In the genomic region with DNA sequence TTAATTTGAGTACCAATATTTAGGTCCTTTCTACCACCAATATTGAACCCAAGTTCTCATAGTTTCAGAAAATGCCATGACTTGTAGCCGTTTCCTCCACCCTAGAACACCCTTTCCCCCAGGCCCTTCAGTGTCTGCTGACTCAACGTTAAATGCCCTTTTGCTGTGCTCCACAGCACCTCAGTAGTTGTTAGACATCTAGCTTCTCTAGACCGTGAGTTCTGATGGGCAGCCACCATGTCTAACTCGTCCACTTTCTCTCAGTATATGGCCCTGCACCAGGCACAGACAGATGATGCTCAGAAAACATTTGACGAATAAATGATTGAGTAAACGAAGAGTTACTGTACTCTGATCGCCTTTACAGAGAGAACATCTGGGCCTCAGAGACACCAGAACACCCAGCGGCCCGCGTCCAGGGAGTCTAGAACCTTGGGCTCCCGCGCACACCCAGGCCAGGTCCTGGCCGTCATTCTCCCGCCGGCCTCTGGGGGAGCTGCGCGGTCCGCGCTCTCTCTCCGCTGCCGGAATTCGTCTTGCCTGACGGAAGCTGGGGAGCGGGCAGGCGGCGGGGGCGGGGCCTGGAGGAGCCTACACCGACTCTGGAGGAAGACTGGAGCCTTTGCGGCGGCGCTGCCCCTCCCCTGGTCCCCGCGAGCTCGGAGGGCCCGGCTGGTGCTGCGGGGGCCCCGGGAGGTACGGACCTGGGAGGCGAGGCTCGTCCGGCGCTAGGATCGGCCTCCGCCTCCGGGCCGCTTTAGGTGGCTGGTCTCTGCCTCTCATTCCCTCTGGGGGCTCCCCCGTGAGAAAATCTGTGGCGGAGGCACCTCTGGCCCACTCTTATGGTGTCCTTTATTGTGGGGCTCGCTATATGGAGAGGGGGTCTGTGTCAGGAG, we compare ENCODE assay signal across 8 cellular contexts. TPM values are rescaled to one million over a fixed set of nuclear protein-coding genes. Genes with fewer than 3 reads are reported as not detected.
DNase-seq lines count a peak whose midpoint lies in the region; ATAC-seq and TF ChIP-seq lines count a peak whose summit lies in the region.

NKIRAS2 (plus strand) TSS at position 582 of the 896 bp plus-strand sequence. CDS start 1,488 bp downstream, outside the sequence.

- no peaks in the 10 kb centered on the region for H3K9me3 ChIP-seq in DND-41 (ENCODE audit: insufficient read depth, low read length, severe bottlenecking)
- H3K9me3 ChIP-seq in HAP-1: no peaks in the 10 kb centered on the region
- H3K9me3 ChIP-seq in gastroesophageal sphincter: no peaks in the 10 kb centered on the region

- H3K9ac ChIP-seq in DND-41 (ENCODE audit: low read depth, low read length): peak within 1 kb of the TSS; percentile 93

- DNase-seq in DND-41 (peak; percentile 96), HAP-1 (ENCODE audit: low spot score in 2 of 2) (peak; percentile 87 to 97), MV-4-11 (lab: John Stamatoyannopoulos, UW) (peak; percentile 85), SK-MEL-5 (ENCODE audit: low read depth, low spot score) (peak; percentile 91), nucleus accumbens (lab: John Stamatoyannopoulos, UW) (peak; percentile 8 to 95 (median 85)), superior temporal gyrus (ENCODE audit: extremely low spot score) (peak; percentile 80)
- peak; percentile 95 for DNase-seq in activated naive CD4-positive, alpha-beta T cell treated with Interleukin-2 at 50 U/mL for 16 hours

- peak; percentile 96 for TF ChIP-seq CTCF in DND-41 (IDR thresholded peaks at IDR 0.05; ENCODE audit: borderline replicate concordance, extremely low read depth, low read length, poor library complexity, severe bottlenecking)
- peak; percentile 93 to 100 (median 95) for TF ChIP-seq CTCF in gastroesophageal sphincter (IDR thresholded peaks at IDR 0.05)

- H3K36me3 ChIP-seq in DND-41 (ENCODE audit: insufficient read depth, low read length) (peaks cover 29% of the 10 kb centered on the region), HAP-1 (replicated peaks) (peaks cover 25% of the 10 kb centered on the region), gastroesophageal sphincter (peaks cover 0 to 31% of the 10 kb centered on the region in 2 donors)

- peak within 1 kb of the TSS; percentile 95 for H3K4me2 ChIP-seq in DND-41 (ENCODE audit: insufficient read depth, low read length)

- H3K79me2 ChIP-seq in DND-41 (ENCODE audit: insufficient read depth, low read length): peaks cover 56% of the 10 kb centered on the region

- H4K20me1 ChIP-seq in DND-41 (ENCODE audit: insufficient read depth, low read length): no peaks in the 10 kb centered on the region

- in situ Hi-C loops in HAP-1 (cut with MboI; ENCODE audit: low sequenced_read_pairs) (no loop called here), SK-MEL-5 (cut with HindIII; ENCODE audit: low pct_unique_long_range_greater_than_20kb, low sequenced_read_pairs) (no loop called here)

- H3K4me1 ChIP-seq in DND-41 (ENCODE audit: insufficient read depth, low read length) (peaks cover 56% of the 10 kb centered on the region), HAP-1 (peaks cover 7% of the 10 kb centered on the region), gastroesophageal sphincter (peaks cover 0 to 60% (median 28%) of the 10 kb centered on the region in 3 donors)

- H3K27ac ChIP-seq in DND-41 (ENCODE audit: low read length) (peak within 1 kb of the TSS; percentile 78), gastroesophageal sphincter (peak within 1 kb of the TSS; percentile 77 to 90 (median 90))

- no peaks in the 10 kb centered on the region for H3K27me3 ChIP-seq in DND-41 (ENCODE audit: insufficient read depth, low read length, poor library complexity)
- no peaks in the 10 kb centered on the region for H3K27me3 ChIP-seq in HAP-1 (ENCODE audit: low read depth)
- H3K27me3 ChIP-seq in gastroesophageal sphincter: no peaks in the 10 kb centered on the region

- peak; percentile 38 to 62 for TF ChIP-seq POLR2A in gastroesophageal sphincter (IDR thresholded peaks at IDR 0.05)

- WGBS in gastroesophageal sphincter (ENCODE audit: low coverage in 1 of 2), 2 donors: 14 to 61% methylated on average over 3 to 12 of the region's 49 CpGs

- H3K4me3 ChIP-seq in DND-41 (ENCODE audit: low read depth in 1 of 2, low read length in 2 of 2) (peak within 1 kb of the TSS; percentile 71 to 86), HAP-1 (peak within 1 kb of the TSS; percentile 86), gastroesophageal sphincter (peak within 1 kb of the TSS; percentile 91 to 94)

- ATAC-seq in DND-41 (ENCODE audit: insufficient read depth, low read depth) (peak; percentile 75), gastroesophageal sphincter (peak; percentile 87)

- TF ChIP-seq EP300 in gastroesophageal sphincter (IDR thresholded peaks at IDR 0.05): no peak

- peak within 1 kb of the TSS; percentile 90 for H2AFZ ChIP-seq in DND-41 (ENCODE audit: low read depth, low read length)

RNA-seq across cellular contexts. Expression of gene NKIRAS2, which starts in this region (rescaled TPM):
- total RNA-seq in SK-MEL-5 (2014; rRNA removed; shearing (Covaris generic)): 25.8 and 32.6 TPM in 2 replicates
- 79.9 and 94.6 TPM in 2 replicates for polyA plus RNA-seq in SK-MEL-5 (2015; cell fraction: cytosol; rRNA removed)
- polyA plus RNA-seq in SK-MEL-5 (2015; cell fraction: nucleus; rRNA removed): 39.8 and 41.1 TPM in 2 replicates
- 10 to 100 TPM; 40.1 to 72.3 (median 52.8) TPM for total RNA-seq in gastroesophageal sphincter

Comparison
In these comparisons a context has a peak if more than half of its experiments do, and no peak if none do; other contexts are left out.
1. Peak in every context shown above with its lines: DNase-seq, ATAC-seq, H3K4me3 ChIP-seq and H3K27ac ChIP-seq.